ENCODE assay signal across 8 cellular contexts in the genomic region with DNA sequence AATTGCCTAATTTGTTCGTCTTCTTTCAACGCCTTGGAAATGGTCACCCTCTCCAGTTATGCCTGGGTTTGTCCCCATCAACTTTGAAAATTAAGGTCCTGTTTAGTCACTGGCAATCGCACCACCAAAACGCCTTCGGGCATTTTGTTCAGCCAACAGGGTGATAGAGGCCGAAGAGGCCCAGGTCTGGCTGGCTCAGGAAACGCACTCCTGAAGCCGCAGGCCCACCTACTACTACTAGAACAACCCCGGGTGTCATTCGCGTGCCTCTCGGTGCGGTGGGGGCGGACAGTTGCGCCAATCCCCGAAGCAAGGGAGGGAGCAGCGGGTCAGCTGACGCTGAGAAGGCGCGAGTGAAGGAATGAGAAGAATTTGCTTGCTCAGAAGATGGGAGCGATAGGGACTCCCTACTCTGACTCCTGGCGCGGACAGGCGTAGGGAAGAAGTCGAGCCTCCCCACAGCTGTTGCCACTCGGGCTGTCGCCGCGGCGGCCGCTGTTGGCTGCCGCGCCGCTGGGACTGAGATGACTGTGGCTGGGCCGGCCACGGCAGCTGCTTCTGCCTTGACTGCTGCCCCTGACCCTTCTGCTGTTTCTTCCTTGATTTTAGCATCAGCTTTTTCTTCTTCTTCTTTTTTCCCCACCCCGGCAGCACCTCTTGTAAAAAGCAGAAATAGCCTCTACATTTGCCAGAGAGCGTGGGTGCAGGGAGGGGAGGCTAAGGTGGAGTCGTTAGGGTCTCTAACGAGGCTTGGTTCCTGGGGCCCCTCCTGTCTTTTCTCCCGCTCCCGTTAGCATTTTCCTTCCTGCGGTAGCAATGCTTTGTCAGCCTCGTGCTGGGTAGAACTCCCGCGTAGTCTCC.
DNase-seq lines count a peak whose midpoint lies in the region; ATAC-seq and TF ChIP-seq lines count a peak whose summit lies in the region.

No MANE protein-coding gene starts in this region.

- no peak for TF ChIP-seq CTCF in AG10803 (conservative IDR thresholded peaks at IDR 0.05; ENCODE audit: low read length)

- no peaks in the 10 kb centered on the region for H3K9me3 Mint-ChIP-seq in stimulated activated naive B cell treated with anti-CD40 and anti-IgM and Interleukin-4, amounts not matched to agents 10 μg/mL and 1 μg/mL and 100 μg/mL, for 72 hours

- peak overlapping the region; percentile 53 to 71 for H3K4me3 Mint-ChIP-seq in stimulated activated naive B cell treated with anti-CD40 and anti-IgM and Interleukin-4, amounts not matched to agents 10 μg/mL and 1 μg/mL and 100 μg/mL, for 72 hours

- peak overlapping the region; percentile 34 for H3K4me3 ChIP-seq in AG10803 (ENCODE audit: low read length)

- H3K36me3 Mint-ChIP-seq in stimulated activated naive B cell treated with anti-CD40 and anti-IgM and Interleukin-4, amounts not matched to agents 10 μg/mL and 1 μg/mL and 100 μg/mL, for 72 hours: no peaks in the 10 kb centered on the region

- DNase-seq in AG10803 (ENCODE audit: low read depth): peak; percentile 72
- DNase-seq in KBM-7: peak; percentile 87
- peak; percentile 63 for DNase-seq in dermis blood vessel endothelial cell
- peak; percentile 92 for DNase-seq in left kidney (ENCODE audit: low read depth, low spot score)
- no peak for DNase-seq in stimulated activated naive B cell treated with anti-CD40 and anti-IgM and Interleukin-4, amounts not matched to agents 10 μg/mL and 1 μg/mL and 100 μg/mL, for 72 hours

- peak overlapping the region; percentile 63 for H3K27ac Mint-ChIP-seq in stimulated activated naive B cell treated with anti-CD40 and anti-IgM and Interleukin-4, amounts not matched to agents 10 μg/mL and 1 μg/mL and 100 μg/mL, for 72 hours

- in situ Hi-C loops in KBM-7 (cut with MboI; ENCODE audit: low pct_unique_long_range_greater_than_20kb, low sequenced_read_pairs): no loop called here

- H3K4me1 Mint-ChIP-seq in stimulated activated naive B cell treated with anti-CD40 and anti-IgM and Interleukin-4, amounts not matched to agents 10 μg/mL and 1 μg/mL and 100 μg/mL, for 72 hours: peaks cover 5 to 12% of the 10 kb centered on the region in 2 donors

- H3K27me3 Mint-ChIP-seq in stimulated activated naive B cell treated with anti-CD40 and anti-IgM and Interleukin-4, amounts not matched to agents 10 μg/mL and 1 μg/mL and 100 μg/mL, for 72 hours: no peaks in the 10 kb centered on the region

- ATAC-seq in stimulated activated naive B cell treated with anti-CD40 and anti-IgM and Interleukin-4, amounts not matched to agents 10 μg/mL and 1 μg/mL and 100 μg/mL, for 72 hours (replicated peaks): peak; percentile 53 to 68
- ATAC-seq in GM18511 (IDR thresholded peaks at IDR 0.05; ENCODE audit: unreplicated experiment) (no peak), HG03469 (IDR thresholded peaks at IDR 0.05; ENCODE audit: unreplicated experiment) (no peak), GM21619 (IDR thresholded peaks at IDR 0.05; ENCODE audit: unreplicated experiment) (no peak)

Comparison
In these comparisons a context has a peak if more than half of its experiments do, and no peak if none do; other contexts are left out.
1. ATAC-seq: peak in stimulated activated naive B cell treated with anti-CD40 and anti-IgM and Interleukin-4, amounts not matched to agents 10 μg/mL and 1 μg/mL and 100 μg/mL, for 72 hours (2 of 2); none in GM18511 (single experiment), HG03469 (single experiment) and GM21619 (single experiment).